Comparison of ENCODE assay signal across 24 cellular contexts in genomic region chr11:92141725-92142124, GRCh38.
"Had no signal": no experiment of that assay in that cellular context is flagged by ENCODE, and none has a peak within 500 bp of the region (broad histone marks: within the 10 kb centered on the region; RNA-seq: fewer than 3 reads in every experiment).

No MANE protein-coding gene starts in this region.

- DNase-seq: dermis blood vessel endothelial cell; dorsolateral prefrontal cortex; effector CD4-positive, alpha-beta T cell; effector memory CD4-positive, alpha-beta T cell; foreskin keratinocyte; heart left ventricle; hypothalamus; immature natural killer cell; islet precursor cell; kidney; kidney glomerular epithelial cell; left colon; left ventricle myocardium superior; lower lobe of right lung; mesenchymal stem cell; mucosa of descending colon; naive B cell had no signal

- H3K79me2 ChIP-seq: hepatocyte had no signal

- FAIRE-seq: colon, endothelial cell of umbilical vein, kidney had no signal

- H3K4me3 ChIP-seq: coronary artery, dorsolateral prefrontal cortex, esophagus muscularis mucosa, gastroesophageal sphincter, heart left ventricle, hepatocyte, lower lobe of right lung, mucosa of descending colon had no signal

- H3K27ac Mint-ChIP-seq: immature natural killer cell, mesothelial cell of epicardium, naive B cell had no signal

- H3K4me3 Mint-ChIP-seq: immature natural killer cell, mesothelial cell of epicardium, naive B cell had no signal

- ATAC-seq: foreskin keratinocyte, gastroesophageal sphincter, heart left ventricle, left colon, left ventricle myocardium superior, lower lobe of right lung, mucosa of descending colon had no signal

- H3K4me2 ChIP-seq: hepatocyte had no signal

- H3K4me1 Mint-ChIP-seq: immature natural killer cell, mesothelial cell of epicardium, naive B cell had no signal

- H3K27ac ChIP-seq: coronary artery, dorsolateral prefrontal cortex, esophagus muscularis mucosa, foreskin keratinocyte, gastroesophageal sphincter, heart left ventricle, hepatocyte, lower lobe of right lung had no signal

- H3K27me3 ChIP-seq: dorsolateral prefrontal cortex, esophagus muscularis mucosa, foreskin keratinocyte, gastroesophageal sphincter, heart left ventricle, hepatocyte had no signal

- H3K4me1 ChIP-seq: foreskin keratinocyte, heart left ventricle, lower lobe of right lung had no signal

- H3K36me3 ChIP-seq: esophagus muscularis mucosa, gastroesophageal sphincter, heart left ventricle, lower lobe of right lung had no signal

- H3K9me3 ChIP-seq: esophagus muscularis mucosa, gastroesophageal sphincter, heart left ventricle, lower lobe of right lung, mucosa of descending colon had no signal

- H3K36me3 Mint-ChIP-seq: immature natural killer cell, mesothelial cell of epicardium, naive B cell had no signal

- H2AFZ ChIP-seq: hepatocyte had no signal

- H3K27me3 Mint-ChIP-seq: naive B cell had no signal
